Comparison of ENCODE assay signal across 25 cellular contexts in genomic region chr5:110770286-110770685, GRCh38.
"Had no signal": no experiment of that assay in that cellular context is flagged by ENCODE, and none has a peak within 500 bp of the region (broad histone marks: within the 10 kb centered on the region; RNA-seq: fewer than 3 reads in every experiment).

No MANE protein-coding gene starts in this region.

- H3K79me2 ChIP-seq: parathyroid adenoma had no signal

- H3K27me3 ChIP-seq: neural progenitor cell, ovary, right lobe of liver, sigmoid colon, stomach, thyroid gland, tibial nerve, upper lobe of left lung, vagina had no signal

- DNase-seq: natural killer cell; occipital lobe; ovary; posterior cingulate gyrus; psoas muscle; right cardiac atrium; right lobe of liver; sigmoid colon; small intestine; stimulated activated CD4-positive, alpha-beta T cell treated with anti-CD3 and anti-CD28 coated beads, Interleukin-15, amount 100 ng/mL, for 24 hours; stimulated activated CD4-positive, alpha-beta T cell treated with anti-CD3 and anti-CD28 coated beads, Interleukin-2, amount 100 ng/mL, for 24 hours; stimulated activated CD4-positive, alpha-beta T cell treated with anti-CD3 and anti-CD28 coated beads, Interleukin-2, amount 100 ng/mL, for 48 hours; stimulated activated CD4-positive, alpha-beta T cell treated with anti-CD3 and anti-CD28 coated beads, Interleukin-4, amount 100 ng/mL, for 24 hours; stimulated activated naive B cell treated with anti-CD40 and anti-IgM and Interleukin-4, amounts not matched to agents 10 μg/mL and 1 μg/mL and 100 μg/mL, for 72 hours; stimulated activated naive CD4-positive, alpha-beta T cell treated with Interleukin-2 at 50 U/mL for 16 hours; stomach; thyroid gland; trophoblast cell; upper lobe of left lung had no signal

- H3K36me3 ChIP-seq: neural progenitor cell, ovary, right lobe of liver, sigmoid colon, stomach, thoracic aorta, thyroid gland, tibial nerve, upper lobe of left lung, vagina had no signal

- H3K27ac ChIP-seq: neural progenitor cell, ovary, parathyroid adenoma, psoas muscle, right lobe of liver, sigmoid colon, stomach, thoracic aorta, thyroid gland, tibial nerve, upper lobe of left lung, vagina had no signal

- H3K4me1 ChIP-seq: neural progenitor cell, parathyroid adenoma, psoas muscle, right lobe of liver, stomach, thyroid gland, upper lobe of left lung, vagina had no signal

- H3K4me3 ChIP-seq: neural progenitor cell, ovary, psoas muscle, right lobe of liver, sigmoid colon, stomach, thoracic aorta, thyroid gland, tibial nerve, upper lobe of left lung, vagina had no signal

- FAIRE-seq: small intestine, urothelium cell line had no signal

- H2AFZ ChIP-seq: neural progenitor cell, parathyroid adenoma had no signal

- H3K9ac ChIP-seq: neural progenitor cell, parathyroid adenoma had no signal

- H3K9me3 ChIP-seq: ovary, psoas muscle, right lobe of liver, sigmoid colon, stomach, thoracic aorta, thyroid gland, upper lobe of left lung, vagina had no signal

- H3K4me2 ChIP-seq: neural progenitor cell had no signal
